In genomic region chr22:44667276-44667675, GRCh38 we compare ENCODE assay signal across 1 cellular context.
TF ChIP-seq lines count a peak whose summit lies in the region.

No MANE protein-coding gene starts in this region.

TF ChIP-seq in SK-N-SH, 30 proteins besides CTCF, POLR2A, EP300 and RAD21 (continued from another document):
- TF ChIP-seq REST (IDR thresholded peaks at IDR 0.05; ENCODE audit: low read depth, low read length) (no peak), NRF1 (IDR thresholded peaks at IDR 0.05; ENCODE audit: low read depth, low read length) (no peak), NFIC (IDR thresholded peaks at IDR 0.05; ENCODE audit: borderline replicate concordance) (no peak), RFX5 (IDR thresholded peaks at IDR 0.05; ENCODE audit: low read length) (no peak), IRF3 (IDR thresholded peaks at IDR 0.05; ENCODE audit: low read depth, low read length) (no peak), JUND (IDR thresholded peaks at IDR 0.05) (no peak), RCOR1 (IDR thresholded peaks at IDR 0.05; ENCODE audit: low read length) (no peak), MEF2A (IDR thresholded peaks at IDR 0.05; ENCODE audit: borderline replicate concordance, low read depth) (no peak), ZBTB33 (IDR thresholded peaks at IDR 0.05; ENCODE audit: borderline replicate concordance, low read depth) (no peak), MXI1 (IDR thresholded peaks at IDR 0.05; ENCODE audit: low read depth, low read length) (no peak), GABPA (IDR thresholded peaks at IDR 0.05; ENCODE audit: low read depth) (no peak), FOXM1 (IDR thresholded peaks at IDR 0.05; ENCODE audit: low read depth) (no peak)
